In genomic region chr3:108552267-108553159, GRCh38 we compare ENCODE assay signal across 9 cellular contexts. TPM values are rescaled to one million over a fixed set of nuclear protein-coding genes. Genes with fewer than 3 reads are reported as not detected.
DNase-seq lines count a peak whose midpoint lies in the region; ATAC-seq, FAIRE-seq and TF ChIP-seq lines count a peak whose summit lies in the region.
"Had no signal": no experiment of that assay in that cellular context is flagged by ENCODE, and none has a peak within 500 bp of the region (broad histone marks: within the 10 kb centered on the region; RNA-seq: fewer than 3 reads in every experiment).

No MANE protein-coding gene starts in this region.

- H3K4me3 ChIP-seq in AG04450 (ENCODE audit: low read depth, low read length), result no peak overlapping the region
- no peak overlapping the region for H3K4me3 ChIP-seq in Peyer's patch

- DNase-seq in AG04450 (ENCODE audit: low read depth, low spot score), result peak; percentile 4
- peak; percentile 16 for DNase-seq in KG1 (lab: John Stamatoyannopoulos, UW)
- no peak for DNase-seq in Peyer's patch
- DNase-seq in myocyte (ENCODE audit: low read depth), result peak; percentile 62
- DNase-seq in ureter (ENCODE audit: low spot score), result no peak
- DNase-seq: activated naive CD8-positive, alpha-beta T cell treated with anti-CD3 and anti-CD28 coated beads, Interleukin-2, amount 10 ng/mL, durations not matched to agents 7 days and 5 days had no signal

- FAIRE-seq in endometrium (lab: Jason Lieb, UNC), result peak; percentile 43

- H3K4me1 ChIP-seq in Peyer's patch, result peaks cover 0 to 10% (median 0%) of the 10 kb centered on the region in 4 donors

- peak; percentile 61 for ATAC-seq in GM18498 (IDR thresholded peaks at IDR 0.05; ENCODE audit: unreplicated experiment)
- no peak for ATAC-seq in HG02840 (IDR thresholded peaks at IDR 0.05; ENCODE audit: low FRiP score, unreplicated experiment)

- CTCF ChIA-PET in AG04450 (lab: Charles Lee), result interaction anchor here (0.5 to 5.1 kb wide), 45 partner anchors 9 to 1316 kb away, joined by 3 to 193 read pairs (median 5); partner anchors contain the start of genes CIP2A and DZIP3

- POLR2A ChIA-PET in AG04450 (lab: Yijun Ruan, JAX), result no interaction called here

- peak; percentile 53 for TF ChIP-seq CTCF in AG04450 (IDR thresholded peaks at IDR 0.05; ENCODE audit: low read depth, low read length)
- peak in 5 of 6 experiments; percentile 47 to 59 (median 56) for TF ChIP-seq CTCF in Peyer's patch (IDR thresholded peaks at IDR 0.05)

- H3K27me3 ChIP-seq in AG04450 (ENCODE audit: control insufficient read depth, insufficient read depth, low read length) (no peaks in the 10 kb centered on the region), Peyer's patch (no peaks in the 10 kb centered on the region)

- H3K27ac ChIP-seq in AG04450 (ENCODE audit: low read depth, low read length) (no peak overlapping the region), Peyer's patch (no peak overlapping the region)

- no peaks in the 10 kb centered on the region for H3K36me3 ChIP-seq in Peyer's patch

- no peak for TF ChIP-seq POLR2A in Peyer's patch (IDR thresholded peaks at IDR 0.05)

- no peaks in the 10 kb centered on the region for H3K9me3 ChIP-seq in AG04450 (ENCODE audit: control insufficient read depth, insufficient read depth, low read length)
- no peaks in the 10 kb centered on the region for H3K9me3 ChIP-seq in Peyer's patch

RNA-seq across cellular contexts. Expression of gene CIP2A, which starts 36.7 kb away (rescaled TPM):
- polyA plus RNA-seq in AG04450 (2011; rRNA removed), result 5.6 and 6.2 TPM in 2 replicates
- polyA minus RNA-seq in AG04450 (2011; rRNA and poly(A)+ RNA removed), result 13.3 and 16.2 TPM in 2 replicates
- 1 to 10 TPM; 2.1 to 7.4 (median 4.5) TPM for total RNA-seq in Peyer's patch
- 5.6 and 5.8 TPM in 2 replicates for total RNA-seq in myocyte
- 0.91 TPM for polyA plus RNA-seq in myocyte (2012)
- 7.1 TPM for total RNA-seq in ureter

RNA-seq across cellular contexts. Expression of gene DZIP3, which starts 37.0 kb away (rescaled TPM):
- 12.2 and 17.8 TPM in 2 replicates for polyA plus RNA-seq in AG04450 (2011; rRNA removed)
- polyA minus RNA-seq in AG04450 (2011; rRNA and poly(A)+ RNA removed), result 8.6 and 14.0 TPM in 2 replicates
- total RNA-seq in Peyer's patch, result 10 to 100 TPM in 1 of 4 donors, 1 to 10 TPM in 3; 4.6 to 21.5 (median 5.9) TPM
- total RNA-seq in myocyte, result 24.5 and 32.4 TPM in 2 replicates
- 6.8 TPM for polyA plus RNA-seq in myocyte (2012)
- 22.8 TPM for total RNA-seq in ureter

RNA-seq across cellular contexts. Expression of gene MYH15, which starts 42.1 kb away (rescaled TPM):
- 0.61 and 0.68 TPM in 2 replicates for polyA plus RNA-seq in AG04450 (2011; rRNA removed)
- polyA minus RNA-seq in AG04450 (2011; rRNA and poly(A)+ RNA removed), result 0.74 and 1.1 TPM in 2 replicates
- total RNA-seq in Peyer's patch (under 1 TPM in 2 of 4 donors, not detected in 2; 0.18 to 0.38 TPM), myocyte (0.19 and 0.42 TPM in 2 replicates), ureter (0.52 TPM)
- polyA plus RNA-seq in myocyte (2012), result 0.19 TPM

Comparison
In these comparisons a context has a peak if more than half of its experiments do, and no peak if none do; other contexts are left out.
1. DNase-seq: peak in AG04450 (single experiment), KG1 (single experiment) and myocyte (single experiment); none in Peyer's patch (0 of 3) and ureter (single experiment).